Comparison of ENCODE assay signal across 1 cellular context in the genomic region with DNA sequence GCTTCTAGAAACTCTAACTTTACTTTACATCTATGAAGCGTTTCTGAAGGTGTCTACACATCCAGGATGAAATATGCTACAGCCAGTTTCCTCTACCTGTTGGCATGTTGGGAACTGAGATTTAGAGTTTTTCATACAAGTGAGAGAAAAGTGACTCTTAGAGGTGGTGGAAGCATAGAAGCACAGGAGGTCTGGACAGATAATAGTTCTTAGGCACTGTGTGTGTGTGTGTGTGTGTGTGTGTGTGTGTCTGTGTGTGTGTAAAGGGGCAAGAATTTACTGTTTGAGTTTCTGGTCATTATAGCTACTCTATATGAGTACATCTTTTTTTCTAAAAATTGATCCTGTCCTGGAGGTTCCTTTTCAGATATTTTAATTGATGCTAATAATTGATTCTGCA.
TF ChIP-seq lines count a peak whose summit lies in the region.

No MANE protein-coding gene starts in this region.

TF ChIP-seq in K562, 482 proteins besides CTCF, POLR2A, EP300 and RAD21 (continued from another document):
- TF ChIP-seq TEAD4 (IDR thresholded peaks at IDR 0.05; ENCODE audit: low read length) = 0 out of 2 replicates have a peak, but pooled peaks have one; percentile 21
- no peak for TF ChIP-seq TEAD4 (CRISPR knock-in tag; IDR thresholded peaks at IDR 0.05; ENCODE audit: borderline replicate concordance)
- TF ChIP-seq MAFK (IDR thresholded peaks at IDR 0.05; ENCODE audit: low read length) = no peak
- peak; percentile 50 for TF ChIP-seq CBFA2T3 (IDR thresholded peaks at IDR 0.05)
- TF ChIP-seq, protein P1, sequence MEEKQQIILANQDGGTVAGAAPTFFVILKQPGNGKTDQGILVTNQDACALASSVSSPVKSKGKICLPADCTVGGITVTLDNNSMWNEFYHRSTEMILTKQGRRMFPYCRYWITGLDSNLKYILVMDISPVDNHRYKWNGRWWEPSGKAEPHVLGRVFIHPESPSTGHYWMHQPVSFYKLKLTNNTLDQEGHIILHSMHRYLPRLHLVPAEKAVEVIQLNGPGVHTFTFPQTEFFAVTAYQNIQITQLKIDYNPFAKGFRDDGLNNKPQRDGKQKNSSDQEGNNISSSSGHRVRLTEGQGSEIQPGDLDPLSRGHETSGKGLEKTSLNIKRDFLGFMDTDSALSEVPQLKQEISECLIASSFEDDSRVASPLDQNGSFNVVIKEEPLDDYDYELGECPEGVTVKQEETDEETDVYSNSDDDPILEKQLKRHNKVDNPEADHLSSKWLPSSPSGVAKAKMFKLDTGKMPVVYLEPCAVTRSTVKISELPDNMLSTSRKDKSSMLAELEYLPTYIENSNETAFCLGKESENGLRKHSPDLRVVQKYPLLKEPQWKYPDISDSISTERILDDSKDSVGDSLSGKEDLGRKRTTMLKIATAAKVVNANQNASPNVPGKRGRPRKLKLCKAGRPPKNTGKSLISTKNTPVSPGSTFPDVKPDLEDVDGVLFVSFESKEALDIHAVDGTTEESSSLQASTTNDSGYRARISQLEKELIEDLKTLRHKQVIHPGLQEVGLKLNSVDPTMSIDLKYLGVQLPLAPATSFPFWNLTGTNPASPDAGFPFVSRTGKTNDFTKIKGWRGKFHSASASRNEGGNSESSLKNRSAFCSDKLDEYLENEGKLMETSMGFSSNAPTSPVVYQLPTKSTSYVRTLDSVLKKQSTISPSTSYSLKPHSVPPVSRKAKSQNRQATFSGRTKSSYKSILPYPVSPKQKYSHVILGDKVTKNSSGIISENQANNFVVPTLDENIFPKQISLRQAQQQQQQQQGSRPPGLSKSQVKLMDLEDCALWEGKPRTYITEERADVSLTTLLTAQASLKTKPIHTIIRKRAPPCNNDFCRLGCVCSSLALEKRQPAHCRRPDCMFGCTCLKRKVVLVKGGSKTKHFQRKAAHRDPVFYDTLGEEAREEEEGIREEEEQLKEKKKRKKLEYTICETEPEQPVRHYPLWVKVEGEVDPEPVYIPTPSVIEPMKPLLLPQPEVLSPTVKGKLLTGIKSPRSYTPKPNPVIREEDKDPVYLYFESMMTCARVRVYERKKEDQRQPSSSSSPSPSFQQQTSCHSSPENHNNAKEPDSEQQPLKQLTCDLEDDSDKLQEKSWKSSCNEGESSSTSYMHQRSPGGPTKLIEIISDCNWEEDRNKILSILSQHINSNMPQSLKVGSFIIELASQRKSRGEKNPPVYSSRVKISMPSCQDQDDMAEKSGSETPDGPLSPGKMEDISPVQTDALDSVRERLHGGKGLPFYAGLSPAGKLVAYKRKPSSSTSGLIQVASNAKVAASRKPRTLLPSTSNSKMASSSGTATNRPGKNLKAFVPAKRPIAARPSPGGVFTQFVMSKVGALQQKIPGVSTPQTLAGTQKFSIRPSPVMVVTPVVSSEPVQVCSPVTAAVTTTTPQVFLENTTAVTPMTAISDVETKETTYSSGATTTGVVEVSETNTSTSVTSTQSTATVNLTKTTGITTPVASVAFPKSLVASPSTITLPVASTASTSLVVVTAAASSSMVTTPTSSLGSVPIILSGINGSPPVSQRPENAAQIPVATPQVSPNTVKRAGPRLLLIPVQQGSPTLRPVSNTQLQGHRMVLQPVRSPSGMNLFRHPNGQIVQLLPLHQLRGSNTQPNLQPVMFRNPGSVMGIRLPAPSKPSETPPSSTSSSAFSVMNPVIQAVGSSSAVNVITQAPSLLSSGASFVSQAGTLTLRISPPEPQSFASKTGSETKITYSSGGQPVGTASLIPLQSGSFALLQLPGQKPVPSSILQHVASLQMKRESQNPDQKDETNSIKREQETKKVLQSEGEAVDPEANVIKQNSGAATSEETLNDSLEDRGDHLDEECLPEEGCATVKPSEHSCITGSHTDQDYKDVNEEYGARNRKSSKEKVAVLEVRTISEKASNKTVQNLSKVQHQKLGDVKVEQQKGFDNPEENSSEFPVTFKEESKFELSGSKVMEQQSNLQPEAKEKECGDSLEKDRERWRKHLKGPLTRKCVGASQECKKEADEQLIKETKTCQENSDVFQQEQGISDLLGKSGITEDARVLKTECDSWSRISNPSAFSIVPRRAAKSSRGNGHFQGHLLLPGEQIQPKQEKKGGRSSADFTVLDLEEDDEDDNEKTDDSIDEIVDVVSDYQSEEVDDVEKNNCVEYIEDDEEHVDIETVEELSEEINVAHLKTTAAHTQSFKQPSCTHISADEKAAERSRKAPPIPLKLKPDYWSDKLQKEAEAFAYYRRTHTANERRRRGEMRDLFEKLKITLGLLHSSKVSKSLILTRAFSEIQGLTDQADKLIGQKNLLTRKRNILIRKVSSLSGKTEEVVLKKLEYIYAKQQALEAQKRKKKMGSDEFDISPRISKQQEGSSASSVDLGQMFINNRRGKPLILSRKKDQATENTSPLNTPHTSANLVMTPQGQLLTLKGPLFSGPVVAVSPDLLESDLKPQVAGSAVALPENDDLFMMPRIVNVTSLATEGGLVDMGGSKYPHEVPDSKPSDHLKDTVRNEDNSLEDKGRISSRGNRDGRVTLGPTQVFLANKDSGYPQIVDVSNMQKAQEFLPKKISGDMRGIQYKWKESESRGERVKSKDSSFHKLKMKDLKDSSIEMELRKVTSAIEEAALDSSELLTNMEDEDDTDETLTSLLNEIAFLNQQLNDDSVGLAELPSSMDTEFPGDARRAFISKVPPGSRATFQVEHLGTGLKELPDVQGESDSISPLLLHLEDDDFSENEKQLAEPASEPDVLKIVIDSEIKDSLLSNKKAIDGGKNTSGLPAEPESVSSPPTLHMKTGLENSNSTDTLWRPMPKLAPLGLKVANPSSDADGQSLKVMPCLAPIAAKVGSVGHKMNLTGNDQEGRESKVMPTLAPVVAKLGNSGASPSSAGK (IDR thresholded peaks at IDR 0.05) = no peak
- TF ChIP-seq MTA1 (IDR thresholded peaks at IDR 0.05; ENCODE audit: borderline replicate concordance) = no peak
- TF ChIP-seq RFX5 (IDR thresholded peaks at IDR 0.05; ENCODE audit: low read depth, low read length) = no peak
- TF ChIP-seq, protein P2, sequence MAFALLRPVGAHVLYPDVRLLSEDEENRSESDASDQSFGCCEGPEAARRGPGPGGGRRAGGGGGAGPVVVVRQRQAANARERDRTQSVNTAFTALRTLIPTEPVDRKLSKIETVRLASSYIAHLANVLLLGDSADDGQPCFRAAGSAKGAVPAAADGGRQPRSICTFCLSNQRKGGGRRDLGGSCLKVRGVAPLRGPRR (CRISPR knock-in tag; IDR thresholded peaks at IDR 0.05) = no peak
- peak in 1 of 2 experiments; percentile 42; a peak in 1 of 4 replicates for TF ChIP-seq HDAC1 (IDR thresholded peaks at IDR 0.05)
- no peak for TF ChIP-seq ZC3H11A (IDR thresholded peaks at IDR 0.05; ENCODE audit: low read depth, low read length)
- TF ChIP-seq DPF2 (IDR thresholded peaks at IDR 0.05) = 0 out of 2 replicates have a peak, but pooled peaks have one; percentile 51
- no peak for TF ChIP-seq EHMT2 (IDR thresholded peaks at IDR 0.05)
- TF ChIP-seq ARID2 (IDR thresholded peaks at IDR 0.05) = no peak
- no peak for TF ChIP-seq ZNF586 (CRISPR knock-in tag; conservative IDR thresholded peaks at IDR 0.05)
- peak; percentile 75; the same call in 1 of the 2 replicates for TF ChIP-seq MCM3 (IDR thresholded peaks at IDR 0.05)
- no peak for TF ChIP-seq E2F3 (CRISPR knock-in tag; IDR thresholded peaks at IDR 0.05)
- TF ChIP-seq ZNF444 (CRISPR knock-in tag; IDR thresholded peaks at IDR 0.05) = no peak
